Comparison of ENCODE assay signal across 1 cellular context in genomic region chrX:11351375-11352295, GRCh38.
A peak's percentile ranks its signal among the peaks of the same experiment; 100 is the strongest.
TF ChIP-seq lines count a peak whose summit lies in the region.

No MANE protein-coding gene starts in this region.

TF ChIP-seq in K562, 482 proteins besides CTCF, POLR2A, EP300 and RAD21 (continued from another document and continues in another):
- TF ChIP-seq PATZ1 (CRISPR knock-in tag; IDR thresholded peaks at IDR 0.05; ENCODE audit: borderline replicate concordance) (no peak), BRD4 (IDR thresholded peaks at IDR 0.05) (peak; percentile 68; the same call in 1 of the 2 replicates), BCOR (IDR thresholded peaks at IDR 0.05) (no peak), ETV5 (CRISPR knock-in tag; IDR thresholded peaks at IDR 0.05; ENCODE audit: low read depth) (no peak), SP2 (IDR thresholded peaks at IDR 0.05; ENCODE audit: extremely low read depth, low read depth, low read length, poor library complexity, severe bottlenecking) (no peak), ATF1 (CRISPR knock-in tag; IDR thresholded peaks at IDR 0.05) (no peak), ATF1 (tag; IDR thresholded peaks at IDR 0.05) (no peak), GABPB2 (CRISPR knock-in tag; conservative IDR thresholded peaks at IDR 0.05) (no peak), GTF2A2 (tag; IDR thresholded peaks at IDR 0.05) (peak; percentile 79), HCFC1 (IDR thresholded peaks at IDR 0.05; ENCODE audit: low read depth, low read length) (no peak), ZNF766 (CRISPR knock-in tag; conservative IDR thresholded peaks at IDR 0.05) (peak; percentile 81), KLF6 (CRISPR knock-in tag; IDR thresholded peaks at IDR 0.05; ENCODE audit: borderline replicate concordance) (peak; percentile 74; the same call in 1 of the 2 replicates), E2F1 (CRISPR knock-in tag; IDR thresholded peaks at IDR 0.05) (no peak), E2F3 (CRISPR knock-in tag; IDR thresholded peaks at IDR 0.05) (no peak), ZBTB26 (CRISPR knock-in tag; IDR thresholded peaks at IDR 0.05) (no peak), HIVEP1 (CRISPR knock-in tag; IDR thresholded peaks at IDR 0.05) (peak; percentile 42; the same call in 1 of the 2 replicates), PTBP1 (IDR thresholded peaks at IDR 0.05; ENCODE audit: low read depth, low read length) (no peak), ZNF511 (CRISPR knock-in tag; IDR thresholded peaks at IDR 0.05) (no peak), ZNF449 (CRISPR knock-in tag; IDR thresholded peaks at IDR 0.05) (no peak), TAF9B (IDR thresholded peaks at IDR 0.05; ENCODE audit: partially characterized antibody) (no peak), ZNF197 (CRISPR knock-in tag; IDR thresholded peaks at IDR 0.05; ENCODE audit: low read depth) (no peak), NR2C2 (CRISPR knock-in tag; IDR thresholded peaks at IDR 0.05) (no peak), NR2C2 (tag; IDR thresholded peaks at IDR 0.05) (peak; percentile 19; the same call in 1 of the 2 replicates), RBM25 (IDR thresholded peaks at IDR 0.05; ENCODE audit: low read depth, low read length, severe bottlenecking) (no peak), IRF9 (tag; IDR thresholded peaks at IDR 0.05) (no peak), CSDE1 (IDR thresholded peaks at IDR 0.05) (no peak), TBP (optimal IDR thresholded peaks at IDR 0.05; ENCODE audit: low read depth, low read length) (no peak), ZBTB43 (CRISPR knock-in tag; IDR thresholded peaks at IDR 0.05) (no peak), BCLAF1 (IDR thresholded peaks at IDR 0.05; ENCODE audit: borderline replicate concordance in 1 of 2, control insufficient read depth in 1 of 2, low read depth in 2 of 2, low read length in 1 of 2) (no peak), GABPA (tag; conservative IDR thresholded peaks at IDR 0.05; ENCODE audit: low read depth) (peak; percentile 27; the same call in 1 of the 2 replicates), MAX (CRISPR knock-in tag; IDR thresholded peaks at IDR 0.05) (no peak), ATF4 (CRISPR knock-in tag; IDR thresholded peaks at IDR 0.05) (0 out of 2 replicates have a peak, but pooled peaks have one; percentile 37), MEF2A (IDR thresholded peaks at IDR 0.05; ENCODE audit: control insufficient read depth, low read depth, low read length) (no peak), TAL1 (IDR thresholded peaks at IDR 0.05) (no peak), RBM14 (IDR thresholded peaks at IDR 0.05; ENCODE audit: borderline replicate concordance, insufficient read depth, low read depth, low read length) (no peak), DEAF1 (CRISPR knock-in tag; IDR thresholded peaks at IDR 0.05) (no peak), CHCHD3 (CRISPR knock-in tag; IDR thresholded peaks at IDR 0.05) (no peak), ZNF311 (CRISPR knock-in tag; IDR thresholded peaks at IDR 0.05) (peak; percentile 58; the same call in 1 of the 2 replicates), ASH1L (IDR thresholded peaks at IDR 0.05; ENCODE audit: borderline replicate concordance, low read depth, partially characterized antibody) (no peak), CREBBP (IDR thresholded peaks at IDR 0.05; ENCODE audit: low read depth, low read length) (no peak), POLR3G (IDR thresholded peaks at IDR 0.05; ENCODE audit: extremely low read depth, insufficient read length, insufficient replicate concordance) (no peak), CC2D1A (IDR thresholded peaks at IDR 0.05) (no peak), CAMTA2 (CRISPR knock-in tag; conservative IDR thresholded peaks at IDR 0.05) (no peak), SIRT6 (IDR thresholded peaks at IDR 0.05; ENCODE audit: low read depth, low read length) (no peak), GTF2E2 (tag; IDR thresholded peaks at IDR 0.05) (peak; percentile 86), ETS2 (tag; IDR thresholded peaks at IDR 0.05; ENCODE audit: borderline replicate concordance, poor library complexity, severe bottlenecking) (no peak), ID3 (CRISPR knock-in tag; IDR thresholded peaks at IDR 0.05) (no peak), ID3 (tag; IDR thresholded peaks at IDR 0.05) (peak; percentile 90), SMARCE1 (IDR thresholded peaks at IDR 0.05) (0 out of 2 replicates have a peak, but pooled peaks have one; percentile 41)
